20 cellular contexts compared by ENCODE assay signal in genomic region chr1:31640964-31641363, GRCh38. TPM values are rescaled to one million over a fixed set of nuclear protein-coding genes. Genes with fewer than 3 reads are reported as not detected.
DNase-seq lines count a peak whose midpoint lies in the region; ATAC-seq, FAIRE-seq and TF ChIP-seq lines count a peak whose summit lies in the region.
"Had no signal": no experiment of that assay in that cellular context is flagged by ENCODE, and none has a peak within 500 bp of the region (broad histone marks: within the 10 kb centered on the region; RNA-seq: fewer than 3 reads in every experiment).

No MANE protein-coding gene starts in this region.

- H3K9ac ChIP-seq in K562 (ENCODE audit: insufficient read depth in 1 of 2, low read depth in 2 of 2, low read length in 2 of 2), result no peak overlapping the region

- POLR2A ChIA-PET in K562 (lab: Yijun Ruan, JAX), result interaction anchor here (0.6 to 5.7 kb wide), 2 partner anchors 13 to 275 kb away, joined by 3 to 47 read pairs; no protein-coding TSS in a partner anchor

- no peak for DNase-seq in right cardiac atrium
- DNase-seq in left cardiac atrium, result no peak
- DNase-seq in K562 (ENCODE audit: extremely low read depth in 1 of 4, low spot score in 3 of 4), result no peak
- DNase-seq in lower lobe of right lung, result no peak
- no peak for DNase-seq in suprapubic skin (ENCODE audit: low spot score in 2 of 2)
- no peak for DNase-seq in lower leg skin (ENCODE audit: low spot score in 2 of 2)
- DNase-seq in caudate nucleus (lab: John Stamatoyannopoulos, UW), result no peak
- no peak for DNase-seq in KG1 (lab: John Stamatoyannopoulos, UW)
- DNase-seq: AML-193; Calu3; CD4-positive, CD25-positive, alpha-beta regulatory T cell; DND-41; HFFc6; NCI-H1417; NCI-H2029; NCI-H526; NK-92 treated with Interleukin-12 subunit alpha and Interleukin-12 subunit beta, amount 100 ng/mL, for 24 hours had no signal

- H4K20me1 ChIP-seq in K562 (replicated peaks; ENCODE audit: control insufficient read depth, insufficient read depth, low read length), result peaks cover 6% of the 10 kb centered on the region; the same call in 1 of the 2 replicates

- WGBS in right cardiac atrium, result 68% methylated on average over 4 of the region's 4 CpGs
- 78% methylated on average over 4 of the region's 4 CpGs for WGBS in K562 (ENCODE audit: insufficient coverage, low coverage, missing lambda C conversion rate)
- WGBS in suprapubic skin, result 73% methylated on average over 4 of the region's 4 CpGs
- 66 to 78% methylated on average over 4 of the region's 4 CpGs for WGBS in lower leg skin, 2 donors

- TF ChIP-seq RAD21 in K562 (CRISPR knock-in tag; conservative IDR thresholded peaks at IDR 0.05 in 1 of 2, IDR thresholded peaks at IDR 0.05 in 1 of 2), result no peak

- intact Hi-C loops in right cardiac atrium (cut with DNase I) (no loop called here), left cardiac atrium (cut with DNase I) (no loop called here), K562 (cut with micrococcal nuclease) (loop anchor here (10.0 kb wide), 1 partner anchor 314 kb away; no protein-coding TSS in a partner anchor), lower lobe of right lung (cut with DNase I) (no loop called here), lower leg skin (cut with DNase I; ENCODE audit: low total_unique reads) (no loop called here)

- H3K27ac ChIP-seq in right cardiac atrium (ENCODE audit: low read length) (peak overlapping the region; percentile 14), K562 (ENCODE audit: extremely low read depth, low read depth, low read length) (no peak overlapping the region), lower lobe of right lung (peak overlapping the region; percentile 51), suprapubic skin (peak overlapping the region; percentile 35), caudate nucleus (ENCODE audit: low read depth, low read length) (no peak overlapping the region)
- H3K27ac ChIP-seq: SK-N-MC had no signal

- CTCF ChIA-PET in K562 (lab: Yijun Ruan, JAX; ENCODE audit: low intra/inter-chr PET ratio), result no interaction called here

- no peaks in the 10 kb centered on the region; the same call in 2 of the 3 replicates for H3K36me3 ChIP-seq in K562 (ENCODE audit: control insufficient read depth, insufficient read depth, low read length)
- H3K36me3 ChIP-seq in lower lobe of right lung, result no peaks in the 10 kb centered on the region
- no peaks in the 10 kb centered on the region for H3K36me3 ChIP-seq in suprapubic skin

- TF ChIP-seq POLR2A in K562 (conservative IDR thresholded peaks at IDR 0.05), result no peak
- TF ChIP-seq POLR2A in suprapubic skin (IDR thresholded peaks at IDR 0.05), result no peak
- no peak for TF ChIP-seq POLR2A in lower leg skin (IDR thresholded peaks at IDR 0.05)

- no peak for TF ChIP-seq CTCF in K562 (IDR thresholded peaks at IDR 0.05 in 2 of 3, conservative IDR thresholded peaks at IDR 0.05 in 1 of 3; ENCODE audit: insufficient read depth in 2 of 3, low read depth in 1 of 3, low read length in 3 of 3)
- TF ChIP-seq CTCF in lower lobe of right lung (IDR thresholded peaks at IDR 0.05), result no peak
- no peak for TF ChIP-seq CTCF in suprapubic skin (IDR thresholded peaks at IDR 0.05)
- TF ChIP-seq CTCF in lower leg skin (IDR thresholded peaks at IDR 0.05), result no peak

- peaks cover 64% of the 10 kb centered on the region for H3K79me2 ChIP-seq in K562 (ENCODE audit: control insufficient read depth, insufficient read depth, low read length)

- H3K4me2 ChIP-seq in K562 (ENCODE audit: insufficient read depth, low read length), result no peak overlapping the region

- no peak overlapping the region for H3K4me3 ChIP-seq in right cardiac atrium (ENCODE audit: low read length)
- H3K4me3 ChIP-seq in K562, result no peak overlapping the region
- H3K4me3 ChIP-seq in lower lobe of right lung, result no peak overlapping the region
- H3K4me3 ChIP-seq in suprapubic skin, result no peak overlapping the region
- H3K4me3 ChIP-seq in lower leg skin (ENCODE audit: low read depth, poor library complexity, severe bottlenecking), result no peak overlapping the region
- H3K4me3 ChIP-seq: SK-N-MC had no signal

- TF ChIP-seq EP300 in K562 (IDR thresholded peaks at IDR 0.05; ENCODE audit: low read length) (no peak), suprapubic skin (IDR thresholded peaks at IDR 0.05) (no peak)

- BruUV-seq in K562 (replicated peaks; lab: Mats Ljungman, UMichigan), result no TSS peak

- H3K9me3 ChIP-seq in right cardiac atrium (ENCODE audit: control insufficient read depth, low read length), result no peaks in the 10 kb centered on the region
- H3K9me3 ChIP-seq in K562 (replicated peaks; ENCODE audit: control insufficient read depth, insufficient read depth, low read depth, low read length), result no peaks in the 10 kb centered on the region
- H3K9me3 ChIP-seq in lower lobe of right lung, result no peaks in the 10 kb centered on the region
- H3K9me3 ChIP-seq in suprapubic skin, result no peaks in the 10 kb centered on the region

- H3K27me3 ChIP-seq in right cardiac atrium (ENCODE audit: control insufficient read depth, insufficient read depth), result no peaks in the 10 kb centered on the region
- H3K27me3 ChIP-seq in K562 (ENCODE audit: control insufficient read depth in 2 of 2, insufficient read depth in 2 of 2, low read length in 2 of 2), result no peaks in the 10 kb centered on the region
- H3K27me3 ChIP-seq in lower lobe of right lung (ENCODE audit: low read depth), result no peaks in the 10 kb centered on the region
- no peaks in the 10 kb centered on the region for H3K27me3 ChIP-seq in suprapubic skin

- H3K4me1 ChIP-seq in right cardiac atrium (ENCODE audit: control insufficient read depth, insufficient read depth, low read length) (peaks cover 8% of the 10 kb centered on the region), K562 (replicated peaks in 1 of 2; ENCODE audit: control insufficient read depth in 2 of 2, insufficient read depth in 2 of 2, low read length in 2 of 2) (peaks cover 0 to 16% of the 10 kb centered on the region in 2 experiments; a peak in 3 of 5 replicates), lower lobe of right lung (peaks cover 79% of the 10 kb centered on the region), suprapubic skin (peaks cover 81% of the 10 kb centered on the region)

- ATAC-seq in right cardiac atrium (no peak), left cardiac atrium (no peak), K562 (no peak), lower lobe of right lung (no peak)

- no peak overlapping the region for H2AFZ ChIP-seq in K562 (ENCODE audit: low read depth, low read length)

- no peaks in the 10 kb centered on the region for H3K9me1 ChIP-seq in K562 (ENCODE audit: control insufficient read depth, insufficient read depth, low read length)

- FAIRE-seq in K562 (lab: Jason Lieb, UNC), result no peak

- in situ Hi-C loops in K562 (cut with MboI), result no loop called here

TF ChIP-seq in K562, 482 proteins besides CTCF, POLR2A, EP300 and RAD21 (continues in another document):
- no peak for TF ChIP-seq E2F3 (CRISPR knock-in tag; IDR thresholded peaks at IDR 0.05)
- 0 out of 2 replicates have a peak, but pooled peaks have one; percentile 21 for TF ChIP-seq POLR2AphosphoS5 (IDR thresholded peaks at IDR 0.05; ENCODE audit: control insufficient read depth, insufficient read depth, low read depth, low read length)

RNA-seq across cellular contexts. Expression of gene PEF1, which starts 3.7 kb away (rescaled TPM):
- 10 to 100 TPM; 38.6 to 46.0 (median 42.2) TPM for total RNA-seq in right cardiac atrium
- 47.7 TPM for polyA plus RNA-seq in right cardiac atrium
- total RNA-seq in left cardiac atrium, result 10 to 100 TPM; 32.3 to 44.7 TPM
- 15.8 and 31.8 TPM in 2 replicates for total RNA-seq in K562 (2011; cell fraction: chromatin; rRNA removed; ENCODE audit: low replicate concordance)
- total RNA-seq in K562 (2011; cell fraction: nucleolus; rRNA removed), result 33.0 and 33.2 TPM in 2 replicates
- 32.8 and 35.6 TPM in 2 replicates for total RNA-seq in K562 (2011; cell fraction: nucleoplasm; rRNA removed)
- total RNA-seq in K562 (2014; rRNA removed), result 76.6 and 87.6 TPM in 2 replicates
- total RNA-seq in K562 (2014; rRNA removed; fragmentation: Illumina TruSeq; extraction: Trizol), result 39.4 and 46.0 TPM in 2 replicates
- 48.8 and 49.1 TPM in 2 replicates for total RNA-seq in K562 (2015; rRNA removed; fragmentation: Illumina TruSeq; extraction: Trizol)
- total RNA-seq in K562 (2021), result 61.0 and 61.9 TPM in 2 replicates
- 73.7 and 104 TPM in 2 replicates for polyA plus RNA-seq in K562 (2011; rRNA removed)
- 124 and 143 TPM in 2 replicates for polyA plus RNA-seq in K562 (2011; cell fraction: cytosol; rRNA removed)
- 54.6 and 59.0 TPM in 2 replicates for polyA plus RNA-seq in K562 (2011; cell fraction: nucleus; rRNA removed)
- 51.6 and 78.2 TPM in 2 replicates for polyA plus RNA-seq in K562 (2012)
- 95.5 and 97.8 TPM in 2 replicates for polyA plus RNA-seq in K562 (2014; fragmentation: Illumina TruSeq; extraction: Trizol)
- polyA plus RNA-seq in K562 (2014; fragmentation: Nextera tagmentation; extraction: Ambion mirVana), result 10 to 100 TPM; 26.3 to 33.0 TPM
- 78.2 and 82.5 TPM in 2 replicates for polyA plus RNA-seq in K562 (2014; rRNA removed)
- 64.1 and 71.1 TPM in 2 replicates for polyA minus RNA-seq in K562 (2011; rRNA and poly(A)+ RNA removed)
- polyA minus RNA-seq in K562 (2011; cell fraction: cytosol; rRNA and poly(A)+ RNA removed), result 46.2 and 46.7 TPM in 2 replicates
- polyA minus RNA-seq in K562 (2011; cell fraction: nucleus; rRNA and poly(A)+ RNA removed), result 14.0 and 23.8 TPM in 2 replicates
- 61.6 TPM for total RNA-seq in lower lobe of right lung
- 100 to 1,000 TPM in 3 of 4 donors, 10 to 100 TPM in 1; 97.9 to 117 (median 103) TPM for total RNA-seq in suprapubic skin
- 100 to 1,000 TPM; 101 to 124 (median 115) TPM for total RNA-seq in lower leg skin

RNA-seq across cellular contexts. Expression of gene HCRTR1, which starts 23.5 kb away (rescaled TPM):
- total RNA-seq in right cardiac atrium (under 1 TPM in 2 of 4 donors, not detected in 2; 0.14 to 0.37 TPM), left cardiac atrium (under 1 TPM; 0.42 to 0.44 TPM), K562 (2014; rRNA removed) (not detected in 2 replicates), K562 (2014; rRNA removed; fragmentation: Illumina TruSeq; extraction: Trizol) (not detected in 2 replicates), K562 (2015; rRNA removed; fragmentation: Illumina TruSeq; extraction: Trizol) (not detected in 2 replicates), K562 (2021) (not detected in 2 replicates), lower lobe of right lung (not detected), suprapubic skin (not detected), lower leg skin (under 1 TPM in 1 of 4 donors, not detected in 3; 0.42 TPM)
- polyA plus RNA-seq in right cardiac atrium (0.18 TPM), K562 (2011; rRNA removed) (not detected in 2 replicates), K562 (2014; fragmentation: Illumina TruSeq; extraction: Trizol) (not detected in 2 replicates), K562 (2014; fragmentation: Nextera tagmentation; extraction: Ambion mirVana) (not detected), K562 (2014; rRNA removed) (not detected in 2 replicates)
- total RNA-seq in K562 (2011; cell fraction: chromatin; rRNA removed; ENCODE audit: low replicate concordance), result not detected in 2 replicates
- total RNA-seq in K562 (2011; cell fraction: nucleolus; rRNA removed), result not detected in 2 replicates
- total RNA-seq in K562 (2011; cell fraction: nucleoplasm; rRNA removed), result not detected in 2 replicates
- not detected in 2 replicates for polyA plus RNA-seq in K562 (2011; cell fraction: cytosol; rRNA removed)
- polyA plus RNA-seq in K562 (2011; cell fraction: nucleus; rRNA removed), result not detected in 2 replicates
- not detected in 2 replicates for polyA plus RNA-seq in K562 (2012)
- not detected in 2 replicates for polyA minus RNA-seq in K562 (2011; rRNA and poly(A)+ RNA removed)
- polyA minus RNA-seq in K562 (2011; cell fraction: cytosol; rRNA and poly(A)+ RNA removed), result not detected in 2 replicates
- not detected in 2 replicates for polyA minus RNA-seq in K562 (2011; cell fraction: nucleus; rRNA and poly(A)+ RNA removed)
- total RNA-seq: A673; Calu3; CD4-positive, CD25-positive, alpha-beta regulatory T cell; H4; HFFc6 had no signal
- polyA plus RNA-seq: CD4-positive, CD25-positive, alpha-beta regulatory T cell had no signal

Comparison
In these comparisons a context has a peak if more than half of its experiments do, and no peak if none do; other contexts are left out.
1. H3K27ac ChIP-seq: peak in right cardiac atrium (single experiment), lower lobe of right lung (single experiment) and suprapubic skin (single experiment); none in K562 (single experiment) and caudate nucleus (single experiment).